Comparison of ENCODE assay signal across 1 cellular context in genomic region chr12:49232940-49233841, GRCh38.
TF ChIP-seq lines count a peak whose summit lies in the region.

No MANE protein-coding gene starts in this region.

TF ChIP-seq in K562, 482 proteins besides CTCF, POLR2A, EP300 and RAD21 (continued from another document and continues in another):
- TF ChIP-seq CGGBP1 (CRISPR knock-in tag; IDR thresholded peaks at IDR 0.05) (0 out of 2 replicates have a peak, but pooled peaks have one; percentile 44), PREB (CRISPR knock-in tag; IDR thresholded peaks at IDR 0.05) (0 out of 2 replicates have a peak, but pooled peaks have one; percentile 65), ZNF699 (CRISPR knock-in tag; IDR thresholded peaks at IDR 0.05; ENCODE audit: insufficient replicate concordance) (no peak), U2AF1 (optimal IDR thresholded peaks at IDR 0.05; ENCODE audit: low read depth, low read length) (no peak), GABPB2 (CRISPR knock-in tag; conservative IDR thresholded peaks at IDR 0.05) (no peak), AFF1 (IDR thresholded peaks at IDR 0.05; ENCODE audit: low read depth in 1 of 2, partially characterized antibody in 2 of 2) (peak in 1 of 2 experiments; percentile 90), FOSL1 (tag; conservative IDR thresholded peaks at IDR 0.05) (peak; percentile 47), E2F8 (IDR thresholded peaks at IDR 0.05; ENCODE audit: low read depth, partially characterized antibody) (no peak), ZNF561 (CRISPR knock-in tag; conservative IDR thresholded peaks at IDR 0.05) (no peak), FOXJ3 (CRISPR knock-in tag; IDR thresholded peaks at IDR 0.05) (no peak), CREB3 (tag; conservative IDR thresholded peaks at IDR 0.05; ENCODE audit: low read depth) (no peak), ZNF347 (CRISPR knock-in tag; IDR thresholded peaks at IDR 0.05; ENCODE audit: low read depth) (no peak), ZBTB34 (CRISPR knock-in tag; IDR thresholded peaks at IDR 0.05) (no peak), E2F5 (CRISPR knock-in tag; IDR thresholded peaks at IDR 0.05) (no peak), SMARCE1 (IDR thresholded peaks at IDR 0.05) (peak; percentile 96), NFATC3 (IDR thresholded peaks at IDR 0.05) (0 out of 2 replicates have a peak, but pooled peaks have one; percentile 14), CREM (IDR thresholded peaks at IDR 0.05; ENCODE audit: low read depth) (peak; percentile 85), ZNF780A (CRISPR knock-in tag; IDR thresholded peaks at IDR 0.05) (no peak), ZNF444 (CRISPR knock-in tag; IDR thresholded peaks at IDR 0.05) (no peak), ATF1 (CRISPR knock-in tag; IDR thresholded peaks at IDR 0.05) (no peak), ATF1 (tag; IDR thresholded peaks at IDR 0.05) (no peak), TAF1 (IDR thresholded peaks at IDR 0.05; ENCODE audit: control insufficient read depth, extremely low read depth, insufficient read depth, low read length, severe bottlenecking) (peak; percentile 49), FUS (optimal IDR thresholded peaks at IDR 0.05; ENCODE audit: low read depth, low read length) (no peak), KLF16 (IDR thresholded peaks at IDR 0.05) (peak; percentile 95), TRIM28 (IDR thresholded peaks at IDR 0.05) (peak; percentile 85), KAT8 (IDR thresholded peaks at IDR 0.05; ENCODE audit: low read depth) (no peak), ZC3H4 (CRISPR knock-in tag; IDR thresholded peaks at IDR 0.05; ENCODE audit: borderline replicate concordance) (no peak), REST (CRISPR knock-in tag; IDR thresholded peaks at IDR 0.05; ENCODE audit: low read depth) (no peak), ZNF263 (CRISPR knock-in tag; IDR thresholded peaks at IDR 0.05; ENCODE audit: borderline replicate concordance) (peak; percentile 37; the same call in 1 of the 2 replicates), SAP30 (IDR thresholded peaks at IDR 0.05; ENCODE audit: borderline replicate concordance, insufficient read depth, low read depth, low read length, poor library complexity, severe bottlenecking) (peak; percentile 32), ZBTB43 (CRISPR knock-in tag; IDR thresholded peaks at IDR 0.05) (peak; percentile 77), ZNF551 (CRISPR knock-in tag; IDR thresholded peaks at IDR 0.05) (no peak), CTBP1 (IDR thresholded peaks at IDR 0.05; ENCODE audit: borderline replicate concordance) (peak; percentile 98), POLR2G (IDR thresholded peaks at IDR 0.05; ENCODE audit: low read depth, low read length) (0 out of 2 replicates have a peak, but pooled peaks have one; percentile 35), MECOM (CRISPR knock-in tag; IDR thresholded peaks at IDR 0.05) (peak; percentile 57; the same call in 1 of the 2 replicates), RBM14 (IDR thresholded peaks at IDR 0.05; ENCODE audit: borderline replicate concordance, insufficient read depth, low read depth, low read length) (no peak), POLR3G (IDR thresholded peaks at IDR 0.05; ENCODE audit: extremely low read depth, insufficient read length, insufficient replicate concordance) (no peak), GMEB1 (CRISPR knock-in tag; IDR thresholded peaks at IDR 0.05) (no peak), MLX (CRISPR knock-in tag; conservative IDR thresholded peaks at IDR 0.05) (0 out of 4 replicates have a peak, but pooled peaks of 1 of the 2 experiments have one; percentile 55), SIN3A (IDR thresholded peaks at IDR 0.05; ENCODE audit: borderline replicate concordance in 2 of 2, control insufficient read depth in 1 of 2, low read depth in 2 of 2, low read length in 2 of 2) (peak in 1 of 2 experiments; percentile 50; a peak in 1 of 4 replicates), KAT7 (CRISPR knock-in tag; IDR thresholded peaks at IDR 0.05; ENCODE audit: borderline replicate concordance) (no peak)
